In genomic region chr5:159171274-159171673, GRCh38 we compare ENCODE assay signal across 1 cellular context.
A peak's percentile ranks its signal among the peaks of the same experiment; 100 is the strongest.
TF ChIP-seq lines count a peak whose summit lies in the region.

No MANE protein-coding gene starts in this region.

TF ChIP-seq in GM12878, 131 proteins besides CTCF, POLR2A, EP300 and RAD21:
- TF ChIP-seq SKIL (IDR thresholded peaks at IDR 0.05; ENCODE audit: low read depth, poor library complexity, severe bottlenecking), result no peak
- peak; percentile 68; the same call in 1 of the 2 replicates for TF ChIP-seq MEF2A (IDR thresholded peaks at IDR 0.05; ENCODE audit: insufficient read depth, low read depth, low read length)
- TF ChIP-seq MYC (IDR thresholded peaks at IDR 0.05; ENCODE audit: insufficient read depth, insufficient read length, insufficient replicate concordance, low read length, severe bottlenecking), result no peak
- TF ChIP-seq NBN (IDR thresholded peaks at IDR 0.05), result no peak
- TF ChIP-seq NFIC (IDR thresholded peaks at IDR 0.05; ENCODE audit: low read depth, low read length), result peak; percentile 58; the same call in 1 of the 2 replicates
- no peak for TF ChIP-seq MTA2 (IDR thresholded peaks at IDR 0.05; ENCODE audit: low read depth)
- TF ChIP-seq PML (IDR thresholded peaks at IDR 0.05; ENCODE audit: low read length), result no peak
- TF ChIP-seq RB1 (IDR thresholded peaks at IDR 0.05; ENCODE audit: borderline replicate concordance), result no peak
- no peak for TF ChIP-seq NR2F1 (conservative IDR thresholded peaks at IDR 0.05)
- no peak for TF ChIP-seq FOS (IDR thresholded peaks at IDR 0.05; ENCODE audit: borderline replicate concordance, extremely low read depth, insufficient read length)
- no peak for TF ChIP-seq ZBTB33 (IDR thresholded peaks at IDR 0.05)
- no peak for TF ChIP-seq CREM (IDR thresholded peaks at IDR 0.05; ENCODE audit: low read depth)
- TF ChIP-seq MEF2B (IDR thresholded peaks at IDR 0.05; ENCODE audit: partially characterized antibody, poor library complexity, severe bottlenecking), result peak; percentile 59
- TF ChIP-seq USF2 (IDR thresholded peaks at IDR 0.05; ENCODE audit: borderline replicate concordance, low read depth, low read length), result no peak
- TF ChIP-seq ATF2 (IDR thresholded peaks at IDR 0.05; ENCODE audit: low read length), result 0 out of 2 replicates have a peak, but pooled peaks have one; percentile 30
- TF ChIP-seq RBBP5 (conservative IDR thresholded peaks at IDR 0.05), result no peak
- TF ChIP-seq RELB (IDR thresholded peaks at IDR 0.05; ENCODE audit: low read depth), result no peak
- no peak for TF ChIP-seq BCL11A (IDR thresholded peaks at IDR 0.05; ENCODE audit: low read depth, low read length)
- TF ChIP-seq ATF7 (IDR thresholded peaks at IDR 0.05; ENCODE audit: low read depth), result peak; percentile 49; the same call in 1 of the 2 replicates
- no peak for TF ChIP-seq TAF1 (IDR thresholded peaks at IDR 0.05; ENCODE audit: borderline replicate concordance, low read depth, low read length)
- TF ChIP-seq RUNX3 (IDR thresholded peaks at IDR 0.05; ENCODE audit: low read length), result no peak; the same call in 1 of the 2 replicates
- TF ChIP-seq ZNF384 (IDR thresholded peaks at IDR 0.05; ENCODE audit: borderline replicate concordance, low read depth, low read length), result no peak
- no peak for TF ChIP-seq CHD4 (IDR thresholded peaks at IDR 0.05)
- TF ChIP-seq SREBF1 (IDR thresholded peaks at IDR 0.05; ENCODE audit: low read length), result no peak
- no peak for TF ChIP-seq TCF12 (IDR thresholded peaks at IDR 0.05; ENCODE audit: low read depth, low read length)
- no peak for TF ChIP-seq SUZ12 (IDR thresholded peaks at IDR 0.05; ENCODE audit: unreplicated experiment)
- TF ChIP-seq E2F8 (IDR thresholded peaks at IDR 0.05; ENCODE audit: low read depth, partially characterized antibody), result no peak
- no peak; the same call in 1 of the 2 replicates for TF ChIP-seq ZBTB40 (IDR thresholded peaks at IDR 0.05; ENCODE audit: borderline replicate concordance)
- TF ChIP-seq ZBED1 (IDR thresholded peaks at IDR 0.05; ENCODE audit: borderline replicate concordance), result no peak
- no peak for TF ChIP-seq SP1 (IDR thresholded peaks at IDR 0.05; ENCODE audit: low read depth, low read length)
- no peak for TF ChIP-seq DPF2 (IDR thresholded peaks at IDR 0.05)
- TF ChIP-seq SPI1 (IDR thresholded peaks at IDR 0.05; ENCODE audit: borderline replicate concordance, insufficient read depth, low read depth, low read length), result peak; percentile 53
- no peak for TF ChIP-seq CBFB (IDR thresholded peaks at IDR 0.05; ENCODE audit: low read depth)
- no peak for TF ChIP-seq CBX3 (IDR thresholded peaks at IDR 0.05; ENCODE audit: borderline replicate concordance, low read depth)
- TF ChIP-seq ESRRA (IDR thresholded peaks at IDR 0.05; ENCODE audit: low read length), result no peak
